In genomic region chr12:52212701-52213540, GRCh38 we compare ENCODE assay signal across 13 cellular contexts. TPM values are rescaled to one million over a fixed set of nuclear protein-coding genes. Genes with fewer than 3 reads are reported as not detected.
DNase-seq lines count a peak whose midpoint lies in the region; ATAC-seq, FAIRE-seq and TF ChIP-seq lines count a peak whose summit lies in the region.
"Had no signal": no experiment of that assay in that cellular context is flagged by ENCODE, and none has a peak within 500 bp of the region (broad histone marks: within the 10 kb centered on the region; RNA-seq: fewer than 3 reads in every experiment).

No MANE protein-coding gene starts in this region.

- H3K9ac ChIP-seq in parathyroid adenoma (no peak overlapping the region), PC-3 (ENCODE audit: low read length) (no peak overlapping the region)

- no peak overlapping the region for H3K4me3 ChIP-seq in A549
- no peak overlapping the region for H3K4me3 ChIP-seq in parathyroid adenoma (ENCODE audit: low read depth, low read length)
- no peak overlapping the region for H3K4me3 ChIP-seq in PC-3 (ENCODE audit: low read length)
- H3K4me3 ChIP-seq in brain microvascular endothelial cell (ENCODE audit: low read depth, low read length) = no peak overlapping the region
- H3K4me3 ChIP-seq: ovary had no signal

- TF ChIP-seq POLR2A in A549 (IDR thresholded peaks at IDR 0.05; ENCODE audit: low read length) = no peak

- peak overlapping the region; percentile 1 for H2AFZ ChIP-seq in parathyroid adenoma
- no peak overlapping the region for H2AFZ ChIP-seq in PC-3 (ENCODE audit: low read length)

- H3K9me3 ChIP-seq in A549 (no peaks in the 10 kb centered on the region), parathyroid adenoma (ENCODE audit: control insufficient read depth, low read length) (no peaks in the 10 kb centered on the region), PC-3 (ENCODE audit: low read length) (no peaks in the 10 kb centered on the region)
- H3K9me3 ChIP-seq: ovary had no signal

- peaks cover 82% of the 10 kb centered on the region for H3K4me1 ChIP-seq in A549
- H3K4me1 ChIP-seq in parathyroid adenoma = peaks cover 41% of the 10 kb centered on the region
- H3K4me1 ChIP-seq in PC-3 (ENCODE audit: insufficient read depth, low read length) = peaks cover 63% of the 10 kb centered on the region

- H3K9me2 ChIP-seq in PC-3 (replicated peaks; ENCODE audit: low read length) = no peaks in the 10 kb centered on the region

- TF ChIP-seq EP300 in A549 (IDR thresholded peaks at IDR 0.05) = no peak

- ATAC-seq in A549 (no peak; a peak in 1 of 6 replicates), PC-3 (no peak), HG02884 (IDR thresholded peaks at IDR 0.05; ENCODE audit: unreplicated experiment) (no peak)

- intact Hi-C loops in PC-3 (cut with micrococcal nuclease) = loop anchor here (1.0 kb wide), 1 partner anchor 41 kb away; no protein-coding TSS in a partner anchor

- H3K27me3 ChIP-seq in parathyroid adenoma (ENCODE audit: control insufficient read depth, insufficient read depth, low read length) = no peaks in the 10 kb centered on the region
- H3K27me3 ChIP-seq in PC-3 (ENCODE audit: low read length) = no peaks in the 10 kb centered on the region
- no peaks in the 10 kb centered on the region for H3K27me3 ChIP-seq in brain microvascular endothelial cell (replicated peaks)
- H3K27me3 ChIP-seq: ovary had no signal

- no peak for TF ChIP-seq RAD21 in A549 (conservative IDR thresholded peaks at IDR 0.05 in 1 of 2, IDR thresholded peaks at IDR 0.05 in 1 of 2)

- H3K36me3 ChIP-seq in parathyroid adenoma (ENCODE audit: control insufficient read depth, insufficient read depth, low read length) = no peaks in the 10 kb centered on the region
- no peaks in the 10 kb centered on the region for H3K36me3 ChIP-seq in PC-3 (ENCODE audit: low read depth, low read length)
- no peaks in the 10 kb centered on the region for H3K36me3 ChIP-seq in brain microvascular endothelial cell (replicated peaks)
- H3K36me3 ChIP-seq: ovary had no signal

- POLR2A ChIA-PET in A549 (lab: Yijun Ruan, JAX) (interaction anchor here (0.7 to 1.2 kb wide), 3 partner anchors 20 to 41 kb away, joined by 3 to 5 read pairs (median 4); no protein-coding TSS in a partner anchor), PC-3 (lab: Charles Lee; ENCODE audit: unreplicated experiment) (no interaction called here)

- peak overlapping the region; percentile 89 to 96 for H3K27ac ChIP-seq in A549
- H3K27ac ChIP-seq in VCaP = peak overlapping the region; percentile 98; the same call in 1 of the 2 replicates
- H3K27ac ChIP-seq in parathyroid adenoma = no peak overlapping the region
- no peak overlapping the region for H3K27ac ChIP-seq in PC-3 (ENCODE audit: low read length)
- H3K27ac ChIP-seq in brain microvascular endothelial cell = no peak overlapping the region
- H3K27ac ChIP-seq: ovary had no signal

- no peaks in the 10 kb centered on the region for H3K79me2 ChIP-seq in parathyroid adenoma
- no peaks in the 10 kb centered on the region for H3K79me2 ChIP-seq in PC-3 (ENCODE audit: low read length)

- no peak for FAIRE-seq in A549 (lab: Jason Lieb, UNC)

- TF ChIP-seq CTCF in A549 (IDR thresholded peaks at IDR 0.05) = no peak
- no peak for TF ChIP-seq CTCF in GM13976 (IDR thresholded peaks at IDR 0.05; ENCODE audit: borderline replicate concordance, control extremely low read depth, extremely low read depth, insufficient read depth, missing control alignments)
- TF ChIP-seq CTCF in VCaP (conservative IDR thresholded peaks at IDR 0.05) = no peak
- TF ChIP-seq CTCF in parathyroid adenoma (IDR thresholded peaks at IDR 0.05) = no peak
- no peak for TF ChIP-seq CTCF in PC-3 (conservative IDR thresholded peaks at IDR 0.05; ENCODE audit: low read depth, low read length)
- no peak for TF ChIP-seq CTCF in brain microvascular endothelial cell (IDR thresholded peaks at IDR 0.05; ENCODE audit: low read depth, low read length, missing control alignments)

- BruUV-seq in PC-3 (replicated peaks; lab: Mats Ljungman, UMichigan) = no TSS peak

- H3K4me2 ChIP-seq in A549 (peak overlapping the region; percentile 39; the same call in 2 of the 3 replicates), parathyroid adenoma (ENCODE audit: low read length) (peak overlapping the region; percentile 37), PC-3 (ENCODE audit: low read length) (no peak overlapping the region)

- CTCF ChIA-PET in A549 (lab: Yijun Ruan, JAX) = interaction anchor here (0.6 to 14.1 kb wide), 22 partner anchors 10 to 779 kb away, joined by 3 to 175 read pairs (median 4); partner anchors contain the start of gene KRT7
- CTCF ChIA-PET in PC-3 (lab: Charles Lee) = no interaction called here

- in situ Hi-C loops in GM13976 (cut with MboI; ENCODE audit: low sequenced_read_pairs, unreplicated experiment) = no loop called here
- in situ Hi-C loops in brain microvascular endothelial cell (cut with HindIII; ENCODE audit: low pct_ligation_motif_present, low sequenced_read_pairs) = no loop called here

- H4K20me1 ChIP-seq in PC-3 (ENCODE audit: low read length) = no peaks in the 10 kb centered on the region

- 84% methylated on average over 13 of the region's 13 CpGs for WGBS in A549 (ENCODE audit: missing lambda C conversion rate)

- H3F3A ChIP-seq in PC-3 (ENCODE audit: low read length, unreplicated experiment) = peaks cover 5% of the 10 kb centered on the region

- DNase-seq in A549 (ENCODE audit: low read depth in 1 of 2, low spot score in 1 of 2) = no peak
- peak; percentile 22 for DNase-seq in GM13976 (ENCODE audit: low spot score)
- no peak for DNase-seq in PC-3
- no peak for DNase-seq in T1000 (lab: John Stamatoyannopoulos, UW)
- no peak for DNase-seq in brain microvascular endothelial cell
- DNase-seq: NCI-H1048 had no signal

TF ChIP-seq in A549, 52 proteins besides CTCF, POLR2A, EP300 and RAD21:
- TF ChIP-seq KDM1A (IDR thresholded peaks at IDR 0.05; ENCODE audit: low read depth) = no peak
- no peak for TF ChIP-seq NFE2L2 (conservative IDR thresholded peaks at IDR 0.05; ENCODE audit: low read length)
- no peak for TF ChIP-seq RCOR1 (IDR thresholded peaks at IDR 0.05; ENCODE audit: low read depth, low read length)
- no peak for TF ChIP-seq NR3C1 (IDR thresholded peaks at IDR 0.05)
- TF ChIP-seq FOSL2 (IDR thresholded peaks at IDR 0.05) = no peak
- no peak for TF ChIP-seq FOSL2 (CRISPR knock-in tag; IDR thresholded peaks at IDR 0.05)
- no peak for TF ChIP-seq ESRRA (IDR thresholded peaks at IDR 0.05; ENCODE audit: borderline replicate concordance, low read length)

RNA-seq across cellular contexts. Expression of gene KRT7, which starts 20.1 kb away (rescaled TPM):
- 2,033 and 2,623 TPM in 2 replicates for polyA plus RNA-seq in A549 (2011; rRNA removed)
- polyA plus RNA-seq in A549 (2012; cell fraction: cytosol; rRNA removed) = 5,680 and 6,103 TPM in 2 replicates
- polyA plus RNA-seq in A549 (2012; cell fraction: nucleus; rRNA removed) = 6,979 and 9,418 TPM in 2 replicates
- 3,055 to 3,652 TPM (median 3,189 TPM) in 3 replicates for polyA plus RNA-seq in A549 (2017; fragmentation: RNase III; extraction: RNeasy Plus Mini Kit Qiagen cat#74134 plus additional on column Dnase treatment)
- polyA minus RNA-seq in A549 (2011; rRNA and poly(A)+ RNA removed) = 2,472 and 2,922 TPM in 2 replicates
- total RNA-seq in PC-3 (2014; rRNA removed) = 2,144 and 2,979 TPM in 2 replicates
- total RNA-seq: CD4-positive, alpha-beta memory T cell; naive thymus-derived CD8-positive, alpha-beta T cell had no signal
- polyA plus RNA-seq: CD4-positive, alpha-beta memory T cell; naive thymus-derived CD8-positive, alpha-beta T cell had no signal

RNA-seq across cellular contexts. Expression of gene KRT80, which starts 21.1 kb away (rescaled TPM):
- polyA plus RNA-seq in A549 (2011; rRNA removed) = 59.8 and 63.1 TPM in 2 replicates
- 62.9 and 86.5 TPM in 2 replicates for polyA plus RNA-seq in A549 (2012; cell fraction: cytosol; rRNA removed)
- 87.4 and 102 TPM in 2 replicates for polyA plus RNA-seq in A549 (2012; cell fraction: nucleus; rRNA removed)
- 38.3 to 56.4 TPM (median 46.0 TPM) in 3 replicates for polyA plus RNA-seq in A549 (2017; fragmentation: RNase III; extraction: RNeasy Plus Mini Kit Qiagen cat#74134 plus additional on column Dnase treatment)
- 76.5 and 77.5 TPM in 2 replicates for polyA minus RNA-seq in A549 (2011; rRNA and poly(A)+ RNA removed)
- 19.8 and 30.1 TPM in 2 replicates for total RNA-seq in PC-3 (2014; rRNA removed)
- total RNA-seq: activated CD8-positive, alpha-beta memory T cell treated with anti-CD3 and anti-CD28 coated beads for 36 hours; CD4-positive, alpha-beta memory T cell; naive thymus-derived CD8-positive, alpha-beta T cell had no signal
- polyA plus RNA-seq: CD4-positive, alpha-beta memory T cell; naive thymus-derived CD8-positive, alpha-beta T cell had no signal

Comparison
In these comparisons a context has a peak if more than half of its experiments do, and no peak if none do; other contexts are left out.
1. H3K27ac ChIP-seq: peak in A549 (2 of 2) and VCaP (single experiment); none in parathyroid adenoma (single experiment), PC-3 (single experiment) and brain microvascular endothelial cell (single experiment).